In genomic region chr6:117918454-117918853, GRCh38 we compare ENCODE assay signal across 32 cellular contexts. TPM values are rescaled to one million over a fixed set of nuclear protein-coding genes. Genes with fewer than 3 reads are reported as not detected.
DNase-seq lines count a peak whose midpoint lies in the region; ATAC-seq and TF ChIP-seq lines count a peak whose summit lies in the region.
"Had no signal": no experiment of that assay in that cellular context is flagged by ENCODE, and none has a peak within 500 bp of the region (broad histone marks: within the 10 kb centered on the region; RNA-seq: fewer than 3 reads in every experiment).

No MANE protein-coding gene starts in this region.

- no peak overlapping the region for H3K4me3 Mint-ChIP-seq in neural progenitor cell
- H3K4me3 Mint-ChIP-seq: activated naive CD8-positive, alpha-beta T cell treated with anti-CD3 and anti-CD28 coated beads, Interleukin-2, amount 10 ng/mL, durations not matched to agents 7 days and 5 days; CD8-positive, alpha-beta memory T cell; dendritic cell treated with granulocyte-macrophage colony-stimulating factor and Interleukin-4, amounts not matched to agents 40 ng/mL and 50 ng/mL, for 4 days; HFFc6; IgD-negative memory B cell; naive thymus-derived CD8-positive, alpha-beta T cell; T-helper 1 cell treated with Interleukin-12 subunit alpha and Interleukin-12 subunit beta and Interleukin-4 antibody, amounts not matched to agents 30 μg/mL and 1 μg/mL, for 36 hours had no signal

- no peak overlapping the region for H4K91ac ChIP-seq in trophoblast cell (ENCODE audit: low read depth, low read length)

- H3K9me2 ChIP-seq in SK-N-SH = no peaks in the 10 kb centered on the region

- H2AFZ ChIP-seq in SK-N-SH (ENCODE audit: low read depth) (no peak overlapping the region), neural progenitor cell (replicated peaks) (no peak overlapping the region), trophoblast cell (ENCODE audit: insufficient read depth, low read length, poor library complexity) (no peak overlapping the region)

- H3K27ac ChIP-seq in SK-N-SH (ENCODE audit: low read depth in 2 of 2, low read length in 1 of 2) (no peak overlapping the region), Panc1 (ENCODE audit: low read length) (no peak overlapping the region), neural progenitor cell (no peak overlapping the region), trophoblast cell (ENCODE audit: low read depth, low read length) (no peak overlapping the region)
- H3K27ac ChIP-seq: ascending aorta, esophagus muscularis mucosa, foreskin keratinocyte, heart left ventricle, lower lobe of right lung, Peyer's patch, SJCRH30 had no signal

- H4K20me1 ChIP-seq in SK-N-SH (ENCODE audit: insufficient read depth) = no peaks in the 10 kb centered on the region
- peaks cover 13% of the 10 kb centered on the region for H4K20me1 ChIP-seq in neural progenitor cell (ENCODE audit: low read depth)

- H3F3A ChIP-seq in SK-N-SH (replicated peaks; ENCODE audit: insufficient read depth) (no peaks in the 10 kb centered on the region), neural progenitor cell (ENCODE audit: low read depth) (peaks cover 35% of the 10 kb centered on the region)

- ATAC-seq in SK-N-SH treated with all-trans-retinoic acid at 6 μM for 48 hours = 0 out of 3 replicates have a peak, but pooled peaks have one; percentile 44
- peak; percentile 61 for ATAC-seq in HG02885 (IDR thresholded peaks at IDR 0.05; ENCODE audit: poor library complexity, unreplicated experiment)
- ATAC-seq in Panc1 = no peak
- ATAC-seq: foreskin keratinocyte; heart left ventricle; lower lobe of right lung; naive thymus-derived CD8-positive, alpha-beta T cell had no signal

- no peaks in the 10 kb centered on the region for H3K27me3 Mint-ChIP-seq in neural progenitor cell (ENCODE audit: insufficient read depth, low read depth)

- no peak overlapping the region for H3K18ac ChIP-seq in trophoblast cell (ENCODE audit: low read length)

- H3K4me3 ChIP-seq in SK-N-SH (ENCODE audit: low read depth in 2 of 2, low read length in 1 of 2) (no peak overlapping the region), Panc1 (ENCODE audit: low read depth in 2 of 2, low read length in 2 of 2) (no peak overlapping the region), neural progenitor cell (no peak overlapping the region), trophoblast cell (ENCODE audit: low read depth, low read length) (no peak overlapping the region)
- H3K4me3 ChIP-seq: ascending aorta, heart left ventricle, lower lobe of right lung, Peyer's patch, SJCRH30 had no signal

- no peak overlapping the region for H4K8ac ChIP-seq in trophoblast cell (ENCODE audit: low read depth, low read length)

- TF ChIP-seq EP300 in SK-N-SH (IDR thresholded peaks at IDR 0.05; ENCODE audit: borderline replicate concordance in 1 of 2, low read depth in 1 of 2, low read length in 1 of 2) = no peak

- no peak overlapping the region for H3K4me2 ChIP-seq in SK-N-SH
- H3K4me2 ChIP-seq in neural progenitor cell = peak overlapping the region; percentile 85
- no peak overlapping the region for H3K4me2 ChIP-seq in trophoblast cell (ENCODE audit: low read length)

- H3K9ac ChIP-seq in SK-N-SH (no peak overlapping the region), neural progenitor cell (no peak overlapping the region), trophoblast cell (ENCODE audit: low read length) (no peak overlapping the region)

- no peak for TF ChIP-seq RAD21 in SK-N-SH (IDR thresholded peaks at IDR 0.05; ENCODE audit: low read length)

- intact Hi-C loops in Panc1 (cut with micrococcal nuclease; ENCODE audit: unreplicated experiment) = no loop called here
- intact Hi-C loops in cardiac septum (cut with DNase I) = no loop called here

- H3K4me1 ChIP-seq in SK-N-SH (ENCODE audit: control insufficient read depth in 1 of 2, insufficient read depth in 2 of 2, low read depth in 1 of 2, low read length in 1 of 2) (no peaks in the 10 kb centered on the region; a peak in 1 of 4 replicates), Panc1 (ENCODE audit: control insufficient read depth, insufficient read depth, low read length) (no peaks in the 10 kb centered on the region), neural progenitor cell (peaks cover 21% of the 10 kb centered on the region), trophoblast cell (ENCODE audit: control insufficient read depth in 1 of 2, insufficient read depth in 2 of 2, low read length in 2 of 2) (peaks cover 0 to 7% of the 10 kb centered on the region in 2 experiments)
- H3K4me1 ChIP-seq: foreskin keratinocyte, SJCRH30 had no signal

- no peak for TF ChIP-seq CTCF in SK-N-SH (IDR thresholded peaks at IDR 0.05)
- peak; percentile 39; the same call in 1 of the 2 replicates for TF ChIP-seq CTCF in Panc1 (IDR thresholded peaks at IDR 0.05)
- peak; percentile 12 for TF ChIP-seq CTCF in neural progenitor cell (IDR thresholded peaks at IDR 0.05)

- H3K9me3 ChIP-seq in SK-N-SH (no peaks in the 10 kb centered on the region), Panc1 (ENCODE audit: control insufficient read depth, insufficient read depth, low read depth, low read length) (peaks cover 10% of the 10 kb centered on the region; the same call in 1 of the 2 replicates), neural progenitor cell (ENCODE audit: low read depth) (no peaks in the 10 kb centered on the region), trophoblast cell (ENCODE audit: insufficient read depth, low read depth, low read length) (no peaks in the 10 kb centered on the region)
- H3K9me3 ChIP-seq: ascending aorta, esophagus muscularis mucosa, heart left ventricle, lower lobe of right lung, Peyer's patch, SJCRH30 had no signal

- 2% methylated on average over 5 of the region's 5 CpGs for WGBS in SK-N-SH (ENCODE audit: low lambda C conversion rate)
- no CpG with 5 or more reads among the region's 5 CpGs for WGBS in trophoblast cell (ENCODE audit: extremely low coverage, insufficient coverage, insufficient read length)

- H3K4me1 Mint-ChIP-seq in neural progenitor cell = peaks cover 24% of the 10 kb centered on the region
- H3K4me1 Mint-ChIP-seq: activated naive CD8-positive, alpha-beta T cell treated with anti-CD3 and anti-CD28 coated beads, Interleukin-2, amount 10 ng/mL, durations not matched to agents 7 days and 5 days; CD8-positive, alpha-beta memory T cell; IgD-negative memory B cell; naive thymus-derived CD8-positive, alpha-beta T cell had no signal

- POLR2A ChIA-PET in SK-N-SH (lab: Yijun Ruan, JAX) = no interaction called here
- POLR2A ChIA-PET in Panc1 (lab: Charles Lee) = interaction anchor here (0.5 kb wide), 1 partner anchor 472 kb away, joined by 4 read pairs; no protein-coding TSS in a partner anchor

- no peak overlapping the region for H3K4ac ChIP-seq in trophoblast cell (ENCODE audit: low read depth, low read length)

- no peaks in the 10 kb centered on the region for H3K36me3 ChIP-seq in SK-N-SH (replicated peaks in 1 of 2; ENCODE audit: control insufficient read depth in 1 of 2, insufficient read depth in 2 of 2, low read length in 1 of 2)
- no peaks in the 10 kb centered on the region for H3K36me3 ChIP-seq in Panc1 (ENCODE audit: control insufficient read depth, insufficient read depth, low read length)
- no peaks in the 10 kb centered on the region for H3K36me3 ChIP-seq in neural progenitor cell
- no peaks in the 10 kb centered on the region for H3K36me3 ChIP-seq in trophoblast cell (ENCODE audit: control insufficient read depth in 1 of 2, insufficient read depth in 2 of 2, low read length in 2 of 2)
- H3K36me3 ChIP-seq: ascending aorta, esophagus muscularis mucosa, heart left ventricle, lower lobe of right lung, Peyer's patch, SJCRH30 had no signal

- BruUV-seq in Panc1 (replicated peaks; lab: Mats Ljungman, UMichigan) = no TSS peak

- no peaks in the 10 kb centered on the region for H3K79me1 ChIP-seq in trophoblast cell (ENCODE audit: low read length)

- no peak overlapping the region for H2BK5ac ChIP-seq in trophoblast cell (ENCODE audit: low read depth, low read length, poor library complexity)

- H2BK120ac ChIP-seq in trophoblast cell (ENCODE audit: insufficient read depth, low read length, poor library complexity) = no peak overlapping the region

- no peak overlapping the region for H4K12ac ChIP-seq in trophoblast cell (ENCODE audit: low read depth, low read length)

- in situ Hi-C loops in Panc1 (cut with HindIII; ENCODE audit: low pct_unique_long_range_greater_than_20kb, low sequenced_read_pairs) = no loop called here

- DNase-seq in SK-N-SH (no peak), Panc1 (ENCODE audit: low read depth, low spot score) (no peak), neural progenitor cell (ENCODE audit: low spot score) (no peak), NCI-H774 (lab: John Stamatoyannopoulos, UW) (no peak), cardiac septum (ENCODE audit: low spot score) (no peak), trophoblast cell (no peak)
- DNase-seq: activated gamma-delta T cell; activated naive CD8-positive, alpha-beta T cell treated with anti-CD3 and anti-CD28 coated beads, Interleukin-2, amount 10 ng/mL, durations not matched to agents 7 days and 5 days; activated T-cell treated with anti-CD3 and anti-CD28 coated beads for 4 hours; AML-193; CD8-positive, alpha-beta memory T cell; central memory CD4-positive, alpha-beta T cell; foreskin keratinocyte; heart left ventricle; HFFc6; kidney glomerular epithelial cell; lower lobe of right lung; naive thymus-derived CD8-positive, alpha-beta T cell; NCI-H1436 treated with DMSO at 0.1 percent for 48 hours; NCI-H446 treated with DMSO at 0.1 percent for 48 hours; Peyer's patch; SJCRH30; stimulated activated naive CD4-positive, alpha-beta T cell had no signal

- H3K9me3 Mint-ChIP-seq in neural progenitor cell = no peaks in the 10 kb centered on the region
- H3K9me3 Mint-ChIP-seq: CD8-positive, alpha-beta memory T cell; dendritic cell treated with granulocyte-macrophage colony-stimulating factor and Interleukin-4, amounts not matched to agents 40 ng/mL and 50 ng/mL, for 4 days; HFFc6; IgD-negative memory B cell; T-helper 1 cell treated with Interleukin-12 subunit alpha and Interleukin-12 subunit beta and Interleukin-4 antibody, amounts not matched to agents 30 μg/mL and 1 μg/mL, for 36 hours had no signal

- H3K14ac ChIP-seq in trophoblast cell (ENCODE audit: low read length) = no peak overlapping the region

- H2AK5ac ChIP-seq in trophoblast cell (ENCODE audit: low read length) = no peak overlapping the region

- no peak overlapping the region for H3K23ac ChIP-seq in trophoblast cell (ENCODE audit: low read length)

- H3K79me2 ChIP-seq in SK-N-SH (ENCODE audit: insufficient read depth) (no peaks in the 10 kb centered on the region), neural progenitor cell (ENCODE audit: low read depth) (no peaks in the 10 kb centered on the region), trophoblast cell (ENCODE audit: control insufficient read depth, insufficient read depth, low read length, poor library complexity) (no peaks in the 10 kb centered on the region)

- H3K27me3 ChIP-seq in SK-N-SH (ENCODE audit: insufficient read depth) (peaks cover 13% of the 10 kb centered on the region; the same call in 1 of the 2 replicates), Panc1 (ENCODE audit: control insufficient read depth, insufficient read depth, low read length) (peaks cover 2% of the 10 kb centered on the region; the same call in 1 of the 2 replicates), neural progenitor cell (peaks cover 5% of the 10 kb centered on the region), trophoblast cell (ENCODE audit: insufficient read depth, low read length) (no peaks in the 10 kb centered on the region)
- H3K27me3 ChIP-seq: ascending aorta, Peyer's patch, SJCRH30 had no signal

- CTCF ChIA-PET in SK-N-SH (lab: Yijun Ruan, JAX) (interaction anchor here (2.1 kb wide), 1 partner anchor 11 kb away, joined by 5 read pairs; the partner anchor contains the start of gene SLC35F1), Panc1 (lab: Charles Lee) (no interaction called here)

- H2BK12ac ChIP-seq in trophoblast cell (ENCODE audit: low read length) = no peak overlapping the region

- H3K36me3 Mint-ChIP-seq in neural progenitor cell = peaks cover 2% of the 10 kb centered on the region
- H3K36me3 Mint-ChIP-seq: activated naive CD8-positive, alpha-beta T cell treated with anti-CD3 and anti-CD28 coated beads, Interleukin-2, amount 10 ng/mL, durations not matched to agents 7 days and 5 days; CD8-positive, alpha-beta memory T cell; IgD-negative memory B cell; naive thymus-derived CD8-positive, alpha-beta T cell had no signal

- no peak overlapping the region for H3K27ac Mint-ChIP-seq in neural progenitor cell
- H3K27ac Mint-ChIP-seq: activated naive CD8-positive, alpha-beta T cell treated with anti-CD3 and anti-CD28 coated beads, Interleukin-2, amount 10 ng/mL, durations not matched to agents 7 days and 5 days; CD8-positive, alpha-beta memory T cell; dendritic cell treated with granulocyte-macrophage colony-stimulating factor and Interleukin-4, amounts not matched to agents 40 ng/mL and 50 ng/mL, for 4 days; HFFc6; IgD-negative memory B cell; naive thymus-derived CD8-positive, alpha-beta T cell; T-helper 1 cell treated with Interleukin-12 subunit alpha and Interleukin-12 subunit beta and Interleukin-4 antibody, amounts not matched to agents 30 μg/mL and 1 μg/mL, for 36 hours had no signal

RNA-seq across cellular contexts. Expression of gene SLC35F1, which starts 11.4 kb away (rescaled TPM):
- under 0.01 TPM in 1 of 2 replicates, not detected in the other for polyA plus RNA-seq in SK-N-SH (2012; rRNA removed)
- polyA plus RNA-seq in SK-N-SH (2012; cell fraction: cytosol; rRNA removed) = 0.01 TPM in 1 of 2 replicates, not detected in the other
- 0.01 TPM in 1 of 2 replicates, not detected in the other for polyA plus RNA-seq in SK-N-SH (2012; cell fraction: nucleus; rRNA removed)
- not detected for total RNA-seq in Panc1 (2021; ENCODE audit: unreplicated experiment)
- polyA plus RNA-seq in Panc1 (2012; ENCODE audit: insufficient read length) = not detected
- 17.7 and 24.3 TPM in 2 replicates for total RNA-seq in neural progenitor cell (ENCODE audit: low replicate concordance)
- 7.7 TPM for total RNA-seq in cardiac septum
- 0.22 and 0.34 TPM in 2 replicates for polyA plus RNA-seq in trophoblast cell (2013)
- total RNA-seq: A172; activated naive CD8-positive, alpha-beta T cell treated with anti-CD3 and anti-CD28 coated beads, Interleukin-2, amount 10 ng/mL, durations not matched to agents 7 days and 5 days; ascending aorta; CD8-positive, alpha-beta memory T cell; foreskin keratinocyte; HFFc6; naive thymus-derived CD8-positive, alpha-beta T cell; pulmonary artery endothelial cell had no signal
- polyA plus RNA-seq: CD8-positive, alpha-beta memory T cell; foreskin keratinocyte; IgD-negative memory B cell; naive thymus-derived CD8-positive, alpha-beta T cell had no signal
